19 cellular contexts compared by ENCODE assay signal in genomic region chr1:25813071-25813733, GRCh38. TPM values are rescaled to one million over a fixed set of nuclear protein-coding genes. Genes with fewer than 3 reads are reported as not detected.
A peak's percentile ranks its signal among the peaks of the same experiment; 100 is the strongest.
DNase-seq lines count a peak whose midpoint lies in the region; ATAC-seq, FAIRE-seq and TF ChIP-seq lines count a peak whose summit lies in the region.
"Had no signal": no experiment of that assay in that cellular context is flagged by ENCODE, and none has a peak within 500 bp of the region (broad histone marks: within the 10 kb centered on the region; RNA-seq: fewer than 3 reads in every experiment).

No MANE protein-coding gene starts in this region.

- in situ Hi-C loops in IMR-90 (cut with MboI; ENCODE audit: low sequenced_read_pairs), result loop anchor here (25.0 kb wide), 2 partner anchors 401 to 576 kb away; partner anchors contain the start of genes RHCE, RSRP1 and SYF2

- H4K8ac ChIP-seq in IMR-90 (ENCODE audit: low read depth in 2 of 2, low read length in 2 of 2), result no peak overlapping the region

- H2BK15ac ChIP-seq in IMR-90 (ENCODE audit: low read depth, low read length), result no peak overlapping the region

- no peaks in the 10 kb centered on the region; the same call in 1 of the 2 replicates for H3K4me1 ChIP-seq in IMR-90 (ENCODE audit: control insufficient read depth, insufficient read depth, low read length)
- H3K4me1 ChIP-seq in kidney (ENCODE audit: control insufficient read depth in 1 of 2, insufficient read depth in 1 of 2, low read depth in 1 of 2, low read length in 2 of 2), result peaks cover 5 to 12% of the 10 kb centered on the region in 2 donors
- peaks cover 13% of the 10 kb centered on the region for H3K4me1 ChIP-seq in CD4-positive, alpha-beta memory T cell (ENCODE audit: insufficient read depth, low read length)

- H3K27ac Mint-ChIP-seq in stimulated activated effector memory CD8-positive, alpha-beta T cell treated with anti-CD3 and anti-CD28 coated beads, Interleukin-12 subunit alpha, Interleukin-12 subunit beta, amount 100 ng/mL, for 72 hours, result peak overlapping the region; percentile 67
- H3K27ac Mint-ChIP-seq in CD4-positive, alpha-beta memory T cell, result peak overlapping the region in 3 of 7 donors; percentile 19 to 69 (median 23)
- peak overlapping the region in 2 of 10 donors; percentile 66 to 76 for H3K27ac Mint-ChIP-seq in naive thymus-derived CD8-positive, alpha-beta T cell
- H3K27ac Mint-ChIP-seq: CD14-positive monocyte, GM23338 had no signal

- 0 out of 2 replicates have a peak, but pooled peaks cover 4% of the 10 kb centered on the region for H3K9me1 ChIP-seq in IMR-90 (ENCODE audit: insufficient read depth, low read length)

- no peak overlapping the region for H3K23ac ChIP-seq in IMR-90 (ENCODE audit: low read depth, low read length)

- peaks cover 14% of the 10 kb centered on the region for H3K4me1 Mint-ChIP-seq in stimulated activated effector memory CD8-positive, alpha-beta T cell treated with anti-CD3 and anti-CD28 coated beads, Interleukin-12 subunit alpha, Interleukin-12 subunit beta, amount 100 ng/mL, for 72 hours
- peaks cover 1 to 15% (median 5%) of the 10 kb centered on the region in 4 donors for H3K4me1 Mint-ChIP-seq in CD4-positive, alpha-beta memory T cell
- peaks cover 2 to 15% (median 10%) of the 10 kb centered on the region in 4 donors for H3K4me1 Mint-ChIP-seq in naive thymus-derived CD8-positive, alpha-beta T cell

- H4K91ac ChIP-seq in IMR-90 (ENCODE audit: insufficient read depth, low read depth, low read length), result no peak overlapping the region

- peaks cover 0 to 17% of the 10 kb centered on the region in 2 experiments; a peak in 2 of 4 replicates for H3K79me1 ChIP-seq in IMR-90 (ENCODE audit: low read depth in 1 of 2, low read length in 2 of 2)

- FAIRE-seq in kidney (lab: Jason Lieb, UNC), result no peak
- FAIRE-seq: GM12892, GM18507 had no signal

- no peaks in the 10 kb centered on the region for H3K9me3 Mint-ChIP-seq in stimulated activated effector memory CD8-positive, alpha-beta T cell treated with anti-CD3 and anti-CD28 coated beads, Interleukin-12 subunit alpha, Interleukin-12 subunit beta, amount 100 ng/mL, for 72 hours
- peaks cover 0 to 4% (median 0%) of the 10 kb centered on the region in 8 donors for H3K9me3 Mint-ChIP-seq in CD4-positive, alpha-beta memory T cell
- H3K9me3 Mint-ChIP-seq in naive thymus-derived CD8-positive, alpha-beta T cell, result no peaks in the 10 kb centered on the region
- H3K9me3 Mint-ChIP-seq: CD14-positive monocyte; CD8-positive, alpha-beta memory T cell; GM23338; H9 had no signal

- H2BK5ac ChIP-seq in IMR-90 (ENCODE audit: low read depth, low read length, poor library complexity, severe bottlenecking), result no peak overlapping the region

- H3K27me3 ChIP-seq in IMR-90 (ENCODE audit: control insufficient read depth, insufficient read depth, low read length), result no peaks in the 10 kb centered on the region
- H3K27me3 ChIP-seq in CD4-positive, alpha-beta memory T cell (ENCODE audit: insufficient read depth, low read length), result no peaks in the 10 kb centered on the region
- H3K27me3 ChIP-seq: BLaER1 had no signal

- H2AK5ac ChIP-seq in IMR-90 (ENCODE audit: low read depth, low read length), result no peak overlapping the region

- no peak overlapping the region for H2AFZ ChIP-seq in IMR-90 (replicated peaks; ENCODE audit: low read length, poor library complexity)
- H2AFZ ChIP-seq: GM23338 had no signal

- no peak overlapping the region for H4K5ac ChIP-seq in IMR-90 (ENCODE audit: low read depth, low read length)

- H2BK120ac ChIP-seq in IMR-90 (ENCODE audit: low read depth, low read length), result no peak overlapping the region

- DNase-seq in activated effector memory CD4-positive, alpha-beta T cell treated with anti-CD3 and anti-CD28 coated beads, Interleukin-2, amount 50 U/mL, for 16 hours, result peak; percentile 49
- no peak for DNase-seq in activated effector memory CD4-positive, alpha-beta T cell treated with Interleukin-2 at 50 U/mL for 16 hours
- DNase-seq in IMR-90, result no peak
- peak; percentile 22 for DNase-seq in kidney
- DNase-seq in stimulated activated effector memory CD8-positive, alpha-beta T cell treated with anti-CD3 and anti-CD28 coated beads, Interleukin-12 subunit alpha, Interleukin-12 subunit beta, amount 100 ng/mL, for 72 hours (ENCODE audit: low spot score in 2 of 2), result no peak
- no peak for DNase-seq in CD4-positive, alpha-beta memory T cell
- no peak for DNase-seq in naive thymus-derived CD8-positive, alpha-beta T cell
- DNase-seq in caudate nucleus (lab: John Stamatoyannopoulos, UW), result no peak
- DNase-seq: 8988T; CD8-positive, alpha-beta memory T cell; COR-L47; DMS 273 treated with DMSO at 0.1 percent for 48 hours; GDM1; H9 had no signal

- no peak overlapping the region for H3K14ac ChIP-seq in IMR-90 (replicated peaks; ENCODE audit: low read depth, low read length)

- H3K27ac ChIP-seq in IMR-90 (ENCODE audit: insufficient read depth, low read length), result no peak overlapping the region
- H3K27ac ChIP-seq in kidney (ENCODE audit: low read depth in 2 of 2, low read length in 2 of 2), result no peak overlapping the region
- H3K27ac ChIP-seq in CD4-positive, alpha-beta memory T cell (ENCODE audit: low read depth, low read length), result no peak overlapping the region
- no peak overlapping the region for H3K27ac ChIP-seq in caudate nucleus (ENCODE audit: low read depth, low read length)

- intact Hi-C loops in IMR-90 (cut with micrococcal nuclease), result loop anchor here (10.0 kb wide), 1 partner anchor 568 kb away; the partner anchor contains the start of gene RSRP1
- intact Hi-C loops in kidney (cut with DNase I), result no loop called here
- intact Hi-C loops in CD4-positive, alpha-beta memory T cell (cut with micrococcal nuclease), result no loop called here

- no peak overlapping the region for H3K4me3 Mint-ChIP-seq in stimulated activated effector memory CD8-positive, alpha-beta T cell treated with anti-CD3 and anti-CD28 coated beads, Interleukin-12 subunit alpha, Interleukin-12 subunit beta, amount 100 ng/mL, for 72 hours
- no peak overlapping the region for H3K4me3 Mint-ChIP-seq in CD4-positive, alpha-beta memory T cell
- H3K4me3 Mint-ChIP-seq in naive thymus-derived CD8-positive, alpha-beta T cell, result no peak overlapping the region
- H3K4me3 Mint-ChIP-seq: CD14-positive monocyte; CD8-positive, alpha-beta memory T cell; GM23338; H9 had no signal

- 81% methylated on average over 3 of the region's 11 CpGs; no CpG with 5 or more reads in 1 of the 2 experiments for WGBS in IMR-90 (ENCODE audit: extremely low coverage in 2 of 2, insufficient read length in 1 of 2), 2 experiments

- H2BK20ac ChIP-seq in IMR-90 (ENCODE audit: low read depth, low read length), result no peak overlapping the region

- no peak overlapping the region for H3K4me2 ChIP-seq in IMR-90 (ENCODE audit: low read depth, low read length)
- H3K4me2 ChIP-seq: BLaER1, GM23338 had no signal

- TF ChIP-seq POLR2A in IMR-90 (IDR thresholded peaks at IDR 0.05; ENCODE audit: low read depth, low read length), result no peak

- no peak for TF ChIP-seq CTCF in IMR-90 (conservative IDR thresholded peaks at IDR 0.05; ENCODE audit: low read depth, low read length)
- no peak for TF ChIP-seq CTCF in kidney (IDR thresholded peaks at IDR 0.05; ENCODE audit: borderline replicate concordance, extremely low read depth, insufficient read depth)

- TF ChIP-seq RAD21 in IMR-90 (IDR thresholded peaks at IDR 0.05; ENCODE audit: low read length), result no peak

- CTCF ChIA-PET in IMR-90 (lab: Yijun Ruan, JAX), result interaction anchor here (0.6 kb wide), 1 partner anchor 12 kb away, joined by 3 read pairs; no protein-coding TSS in a partner anchor
- CTCF ChIA-PET in CD4-positive, alpha-beta memory T cell (lab: Charles Lee; ENCODE audit: partially characterized antibody), result interaction anchor here (7.0 kb wide), 1 partner anchor 204 kb away, joined by 110 read pairs; no protein-coding TSS in a partner anchor

- peak overlapping the region; percentile 45 for H2AK9ac ChIP-seq in IMR-90 (replicated peaks; ENCODE audit: low read depth, low read length, poor library complexity)

- H4K20me1 ChIP-seq in IMR-90 (ENCODE audit: insufficient read depth, low read length), result peaks cover 11% of the 10 kb centered on the region

- H3K4me3 ChIP-seq in IMR-90 (ENCODE audit: insufficient read depth, low read depth, low read length) (no peak overlapping the region), kidney (ENCODE audit: low read length in 2 of 2) (no peak overlapping the region)
- H3K4me3 ChIP-seq in CD4-positive, alpha-beta memory T cell (ENCODE audit: low read length in 2 of 2), result no peak overlapping the region
- H3K4me3 ChIP-seq: BLaER1, GM23338 had no signal

- peaks cover 52% of the 10 kb centered on the region for H3K36me3 ChIP-seq in IMR-90 (ENCODE audit: control insufficient read depth, insufficient read depth, low read length)
- peaks cover 3 to 7% of the 10 kb centered on the region in 2 donors for H3K36me3 ChIP-seq in kidney (ENCODE audit: control insufficient read depth in 1 of 2, insufficient read depth in 2 of 2, low read length in 2 of 2)
- H3K36me3 ChIP-seq in CD4-positive, alpha-beta memory T cell (ENCODE audit: insufficient read depth, low read length), result no peaks in the 10 kb centered on the region

- H3K9ac ChIP-seq in IMR-90 (ENCODE audit: low read depth, low read length) (no peak overlapping the region), kidney (ENCODE audit: low read length in 2 of 2) (no peak overlapping the region)
- H3K9ac ChIP-seq: BLaER1 had no signal

- H3K9me3 ChIP-seq in IMR-90 (ENCODE audit: control insufficient read depth, insufficient read depth, low read length) (no peaks in the 10 kb centered on the region), kidney (ENCODE audit: control insufficient read depth in 1 of 2, low read length in 2 of 2) (no peaks in the 10 kb centered on the region)
- H3K9me3 ChIP-seq in CD4-positive, alpha-beta memory T cell (ENCODE audit: control insufficient read depth in 1 of 2, low read length in 2 of 2), result no peaks in the 10 kb centered on the region
- H3K9me3 ChIP-seq: BLaER1 had no signal

- dilution Hi-C loops in IMR-90 (cut with HindIII; ENCODE audit: low sequenced_read_pairs, unreplicated experiment), result no loop called here

- POLR2A ChIA-PET in IMR-90 (lab: Charles Lee; ENCODE audit: unreplicated experiment), result no interaction called here
- POLR2A ChIA-PET in CD4-positive, alpha-beta memory T cell (lab: Charles Lee; ENCODE audit: partially characterized antibody), result no interaction called here
- POLR2A ChIA-PET in naive thymus-derived CD8-positive, alpha-beta T cell (lab: Charles Lee), result interaction anchor here (0.7 to 4.3 kb wide), 3 partner anchors 204 to 312 kb away, joined by 3 to 22 read pairs (median 4); no protein-coding TSS in a partner anchor

- no peak overlapping the region for H3K56ac ChIP-seq in IMR-90 (ENCODE audit: extremely low read depth, insufficient read depth, low read length)

- ATAC-seq in IMR-90 (ENCODE audit: low read depth), result no peak
- ATAC-seq in stimulated activated effector memory CD8-positive, alpha-beta T cell treated with anti-CD3 and anti-CD28 coated beads, Interleukin-12 subunit alpha, Interleukin-12 subunit beta, amount 100 ng/mL, for 72 hours, result no peak
- ATAC-seq in naive thymus-derived CD8-positive, alpha-beta T cell, result no peak
- ATAC-seq: GM23338 had no signal

- no peak overlapping the region for H3K18ac ChIP-seq in IMR-90 (ENCODE audit: low read depth, low read length)

- no peak overlapping the region for H3K4ac ChIP-seq in IMR-90 (ENCODE audit: low read depth, low read length)

- BruUV-seq in IMR-90 (replicated peaks; lab: Mats Ljungman, UMichigan), result no TSS peak

- no peaks in the 10 kb centered on the region for H3K27me3 Mint-ChIP-seq in CD4-positive, alpha-beta memory T cell
- no peaks in the 10 kb centered on the region for H3K27me3 Mint-ChIP-seq in naive thymus-derived CD8-positive, alpha-beta T cell
- H3K27me3 Mint-ChIP-seq: CD8-positive, alpha-beta memory T cell had no signal

- H3K36me3 Mint-ChIP-seq in stimulated activated effector memory CD8-positive, alpha-beta T cell treated with anti-CD3 and anti-CD28 coated beads, Interleukin-12 subunit alpha, Interleukin-12 subunit beta, amount 100 ng/mL, for 72 hours, result peaks cover 5% of the 10 kb centered on the region
- peaks cover 4 to 15% of the 10 kb centered on the region in 2 donors for H3K36me3 Mint-ChIP-seq in CD4-positive, alpha-beta memory T cell
- H3K36me3 Mint-ChIP-seq in naive thymus-derived CD8-positive, alpha-beta T cell, result peaks cover 0 to 15% (median 5%) of the 10 kb centered on the region in 3 donors

RNA-seq across cellular contexts. Expression of gene MTFR1L, which starts 6.6 kb away (rescaled TPM):
- total RNA-seq in IMR-90 (2012; rRNA removed) (57.2 and 69.7 TPM in 2 replicates), kidney (66.6 TPM)
- polyA plus RNA-seq in IMR-90 (2012; rRNA removed) (69.1 and 80.0 TPM in 2 replicates), kidney (ENCODE audit: insufficient read depth, low read depth, low replicate concordance) (108 TPM)
- 89.0 and 279 TPM in 2 replicates for polyA plus RNA-seq in IMR-90 (2012; cell fraction: cytosol; rRNA removed)
- polyA plus RNA-seq in IMR-90 (2012; cell fraction: nucleus; rRNA removed; ENCODE audit: low replicate concordance), result 122 and 153 TPM in 2 replicates
- total RNA-seq in CD4-positive, alpha-beta memory T cell, result 10 to 100 TPM; 53.3 to 57.2 TPM
- polyA plus RNA-seq in CD4-positive, alpha-beta memory T cell, result 10 to 100 TPM; 27.5 to 58.4 TPM
- 10 to 100 TPM; 50.0 to 56.4 TPM for total RNA-seq in naive thymus-derived CD8-positive, alpha-beta T cell
- 10 to 100 TPM; 34.3 to 42.6 (median 40.9) TPM for polyA plus RNA-seq in naive thymus-derived CD8-positive, alpha-beta T cell

RNA-seq across cellular contexts. Expression of gene SELENON, which starts 13.2 kb away (rescaled TPM):
- 9.1 and 10.0 TPM in 2 replicates for total RNA-seq in IMR-90 (2012; rRNA removed)
- 86.4 and 114 TPM in 2 replicates for polyA plus RNA-seq in IMR-90 (2012; rRNA removed)
- polyA plus RNA-seq in IMR-90 (2012; cell fraction: cytosol; rRNA removed), result 67.8 and 132 TPM in 2 replicates
- polyA plus RNA-seq in IMR-90 (2012; cell fraction: nucleus; rRNA removed; ENCODE audit: low replicate concordance), result 82.8 and 113 TPM in 2 replicates
- total RNA-seq in kidney, result 116 TPM
- polyA plus RNA-seq in kidney (ENCODE audit: insufficient read depth, low read depth, low replicate concordance), result 69.3 TPM
- 10 to 100 TPM; 24.8 to 26.2 TPM for total RNA-seq in CD4-positive, alpha-beta memory T cell
- 1 to 10 TPM in 1 of 2 donors, under 1 TPM in 1; 0.65 to 6.5 TPM for polyA plus RNA-seq in CD4-positive, alpha-beta memory T cell
- 10 to 100 TPM; 19.2 to 20.4 TPM for total RNA-seq in naive thymus-derived CD8-positive, alpha-beta T cell
- polyA plus RNA-seq in naive thymus-derived CD8-positive, alpha-beta T cell, result 1 to 10 TPM; 2.6 to 7.0 (median 2.7) TPM

RNA-seq across cellular contexts. Expression of gene AUNIP, which starts 46.1 kb away (rescaled TPM):
- total RNA-seq in IMR-90 (2012; rRNA removed) (3.9 and 5.0 TPM in 2 replicates), kidney (0.38 TPM)
- polyA plus RNA-seq in IMR-90 (2012; rRNA removed) (2.2 and 2.4 TPM in 2 replicates), kidney (ENCODE audit: insufficient read depth, low read depth, low replicate concordance) (not detected)
- 0.52 and 0.65 TPM in 2 replicates for polyA plus RNA-seq in IMR-90 (2012; cell fraction: cytosol; rRNA removed)
- polyA plus RNA-seq in IMR-90 (2012; cell fraction: nucleus; rRNA removed; ENCODE audit: low replicate concordance), result 0.39 and 0.96 TPM in 2 replicates
- total RNA-seq in CD4-positive, alpha-beta memory T cell, result not detected
- not detected for polyA plus RNA-seq in CD4-positive, alpha-beta memory T cell
- not detected for total RNA-seq in naive thymus-derived CD8-positive, alpha-beta T cell
- polyA plus RNA-seq in naive thymus-derived CD8-positive, alpha-beta T cell, result not detected
- polyA plus RNA-seq: CD8-positive, alpha-beta memory T cell had no signal

Comparison
In these comparisons a context has a peak if more than half of its experiments do, and no peak if none do; other contexts are left out.
1. DNase-seq: peak in activated effector memory CD4-positive, alpha-beta T cell treated with anti-CD3 and anti-CD28 coated beads, Interleukin-2, amount 50 U/mL, for 16 hours (single experiment) and kidney (single experiment); none in activated effector memory CD4-positive, alpha-beta T cell treated with Interleukin-2 at 50 U/mL for 16 hours (single experiment), IMR-90 (single experiment), stimulated activated effector memory CD8-positive, alpha-beta T cell treated with anti-CD3 and anti-CD28 coated beads, Interleukin-12 subunit alpha, Interleukin-12 subunit beta, amount 100 ng/mL, for 72 hours (0 of 2), CD4-positive, alpha-beta memory T cell (0 of 5), naive thymus-derived CD8-positive, alpha-beta T cell (0 of 10) and caudate nucleus (0 of 61).